ENCODE assay signal across 1 cellular context in the genomic region with DNA sequence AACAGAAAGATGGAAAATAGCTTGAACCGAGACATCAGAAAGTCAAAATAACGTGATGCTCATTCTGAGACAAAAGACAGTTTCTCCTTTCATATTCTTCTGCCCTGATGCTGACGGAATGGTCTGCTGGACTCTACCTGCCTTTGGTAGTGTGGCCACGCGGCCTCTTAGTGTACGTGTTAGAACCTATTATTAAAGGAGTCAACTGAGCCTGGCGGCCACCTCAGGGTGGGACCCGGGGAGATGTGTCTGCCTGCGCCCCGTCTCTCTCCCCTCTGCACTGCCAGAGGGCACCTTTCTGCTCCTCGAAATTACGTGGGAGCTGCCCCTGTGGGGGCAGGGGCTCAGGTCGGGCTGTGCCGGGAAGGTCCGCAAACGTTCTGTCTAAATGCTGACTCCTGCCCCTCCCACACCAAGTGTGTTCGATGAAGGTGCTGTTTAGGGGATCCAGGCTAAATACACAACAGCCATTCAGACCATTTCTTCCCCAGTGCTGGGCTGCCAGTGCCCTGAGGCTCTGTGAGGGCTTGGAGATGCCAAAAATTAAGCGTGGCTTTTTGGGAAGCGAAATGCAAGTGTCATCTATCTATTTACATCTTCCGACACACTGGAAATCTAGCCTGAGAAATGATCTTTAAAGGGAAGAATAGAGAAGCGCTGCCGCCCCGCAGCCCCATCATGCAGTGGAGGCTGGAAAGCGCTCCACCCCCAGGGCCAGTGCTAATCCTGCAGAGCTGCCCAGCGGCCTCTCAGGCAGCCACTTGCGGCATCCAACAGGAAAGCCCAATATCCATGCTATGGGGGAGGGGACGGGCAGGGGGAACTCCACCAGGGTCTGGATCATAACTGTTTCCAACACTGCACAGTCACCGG.
TF ChIP-seq lines count a peak whose summit lies in the region.

No MANE protein-coding gene starts in this region.

TF ChIP-seq in WTC11, 78 proteins besides CTCF, POLR2A, EP300 and RAD21 (continued from another document):
- TF ChIP-seq, protein P1, sequence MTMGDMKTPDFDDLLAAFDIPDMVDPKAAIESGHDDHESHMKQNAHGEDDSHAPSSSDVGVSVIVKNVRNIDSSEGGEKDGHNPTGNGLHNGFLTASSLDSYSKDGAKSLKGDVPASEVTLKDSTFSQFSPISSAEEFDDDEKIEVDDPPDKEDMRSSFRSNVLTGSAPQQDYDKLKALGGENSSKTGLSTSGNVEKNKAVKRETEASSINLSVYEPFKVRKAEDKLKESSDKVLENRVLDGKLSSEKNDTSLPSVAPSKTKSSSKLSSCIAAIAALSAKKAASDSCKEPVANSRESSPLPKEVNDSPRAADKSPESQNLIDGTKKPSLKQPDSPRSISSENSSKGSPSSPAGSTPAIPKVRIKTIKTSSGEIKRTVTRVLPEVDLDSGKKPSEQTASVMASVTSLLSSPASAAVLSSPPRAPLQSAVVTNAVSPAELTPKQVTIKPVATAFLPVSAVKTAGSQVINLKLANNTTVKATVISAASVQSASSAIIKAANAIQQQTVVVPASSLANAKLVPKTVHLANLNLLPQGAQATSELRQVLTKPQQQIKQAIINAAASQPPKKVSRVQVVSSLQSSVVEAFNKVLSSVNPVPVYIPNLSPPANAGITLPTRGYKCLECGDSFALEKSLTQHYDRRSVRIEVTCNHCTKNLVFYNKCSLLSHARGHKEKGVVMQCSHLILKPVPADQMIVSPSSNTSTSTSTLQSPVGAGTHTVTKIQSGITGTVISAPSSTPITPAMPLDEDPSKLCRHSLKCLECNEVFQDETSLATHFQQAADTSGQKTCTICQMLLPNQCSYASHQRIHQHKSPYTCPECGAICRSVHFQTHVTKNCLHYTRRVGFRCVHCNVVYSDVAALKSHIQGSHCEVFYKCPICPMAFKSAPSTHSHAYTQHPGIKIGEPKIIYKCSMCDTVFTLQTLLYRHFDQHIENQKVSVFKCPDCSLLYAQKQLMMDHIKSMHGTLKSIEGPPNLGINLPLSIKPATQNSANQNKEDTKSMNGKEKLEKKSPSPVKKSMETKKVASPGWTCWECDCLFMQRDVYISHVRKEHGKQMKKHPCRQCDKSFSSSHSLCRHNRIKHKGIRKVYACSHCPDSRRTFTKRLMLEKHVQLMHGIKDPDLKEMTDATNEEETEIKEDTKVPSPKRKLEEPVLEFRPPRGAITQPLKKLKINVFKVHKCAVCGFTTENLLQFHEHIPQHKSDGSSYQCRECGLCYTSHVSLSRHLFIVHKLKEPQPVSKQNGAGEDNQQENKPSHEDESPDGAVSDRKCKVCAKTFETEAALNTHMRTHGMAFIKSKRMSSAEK (CRISPR knock-in tag; IDR thresholded peaks at IDR 0.05; ENCODE audit: borderline replicate concordance) = no peak
- TF ChIP-seq, protein P2, sequence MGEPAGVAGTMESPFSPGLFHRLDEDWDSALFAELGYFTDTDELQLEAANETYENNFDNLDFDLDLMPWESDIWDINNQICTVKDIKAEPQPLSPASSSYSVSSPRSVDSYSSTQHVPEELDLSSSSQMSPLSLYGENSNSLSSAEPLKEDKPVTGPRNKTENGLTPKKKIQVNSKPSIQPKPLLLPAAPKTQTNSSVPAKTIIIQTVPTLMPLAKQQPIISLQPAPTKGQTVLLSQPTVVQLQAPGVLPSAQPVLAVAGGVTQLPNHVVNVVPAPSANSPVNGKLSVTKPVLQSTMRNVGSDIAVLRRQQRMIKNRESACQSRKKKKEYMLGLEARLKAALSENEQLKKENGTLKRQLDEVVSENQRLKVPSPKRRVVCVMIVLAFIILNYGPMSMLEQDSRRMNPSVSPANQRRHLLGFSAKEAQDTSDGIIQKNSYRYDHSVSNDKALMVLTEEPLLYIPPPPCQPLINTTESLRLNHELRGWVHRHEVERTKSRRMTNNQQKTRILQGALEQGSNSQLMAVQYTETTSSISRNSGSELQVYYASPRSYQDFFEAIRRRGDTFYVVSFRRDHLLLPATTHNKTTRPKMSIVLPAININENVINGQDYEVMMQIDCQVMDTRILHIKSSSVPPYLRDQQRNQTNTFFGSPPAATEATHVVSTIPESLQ (CRISPR knock-in tag; IDR thresholded peaks at IDR 0.05) = no peak
- TF ChIP-seq NR2C2 (CRISPR knock-in tag; IDR thresholded peaks at IDR 0.05) (no peak), JAZF1 (CRISPR knock-in tag; IDR thresholded peaks at IDR 0.05) (no peak), ZNF416 (CRISPR knock-in tag; IDR thresholded peaks at IDR 0.05) (no peak)
